In the genomic region with DNA sequence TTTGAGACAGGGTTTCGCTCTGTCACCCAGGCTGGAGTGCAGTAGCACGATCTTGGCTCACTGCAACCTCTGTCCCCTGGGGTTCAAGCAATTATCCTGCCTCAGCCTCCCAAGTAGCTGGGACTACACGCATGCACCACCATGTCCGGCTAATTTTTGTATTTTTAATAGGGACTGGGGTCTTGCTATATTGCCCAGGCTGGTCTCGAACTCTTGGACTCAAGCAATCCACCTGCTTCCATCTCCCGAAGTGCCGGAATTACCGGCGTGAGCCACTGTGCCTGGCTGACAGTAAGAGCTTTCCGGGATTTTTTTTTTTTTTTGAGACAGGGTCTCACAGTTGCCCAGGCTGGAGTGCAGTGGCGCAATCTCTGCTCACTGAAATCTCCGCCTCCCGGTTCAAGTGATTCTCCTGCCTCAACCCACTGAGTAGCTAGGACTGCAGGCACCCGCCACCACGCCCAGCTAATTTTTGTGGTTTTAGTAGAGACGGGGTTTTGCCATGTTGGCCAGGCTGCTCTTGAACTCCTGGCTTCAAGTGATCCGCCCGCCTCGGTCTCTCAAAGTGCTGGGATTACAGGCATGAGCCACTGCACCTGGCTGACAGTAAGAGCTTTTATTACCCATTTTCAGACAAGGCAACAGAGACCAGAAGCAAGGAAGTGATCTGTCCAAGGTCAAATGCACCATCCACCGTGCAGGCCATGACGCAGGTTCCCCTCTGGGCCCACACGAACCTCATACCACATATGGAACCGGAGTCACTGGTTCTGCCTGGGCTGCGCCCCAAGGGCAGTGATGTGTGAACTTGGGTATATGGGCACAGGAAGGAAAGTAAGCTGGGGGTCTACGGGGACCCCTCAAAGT, we compare ENCODE assay signal across 11 cellular contexts. TPM values are rescaled to one million over a fixed set of nuclear protein-coding genes. Genes with fewer than 3 reads are reported as not detected.
DNase-seq lines count a peak whose midpoint lies in the region; ATAC-seq and TF ChIP-seq lines count a peak whose summit lies in the region.
"Had no signal": no experiment of that assay in that cellular context is flagged by ENCODE, and none has a peak within 500 bp of the region (broad histone marks: within the 10 kb centered on the region; RNA-seq: fewer than 3 reads in every experiment).

No MANE protein-coding gene starts in this region.

- no peaks in the 10 kb centered on the region for H4K20me1 ChIP-seq in SU-DHL-6 (ENCODE audit: low read depth, low read length)

- DNase-seq in activated effector memory CD4-positive, alpha-beta T cell treated with anti-CD3 and anti-CD28 coated beads, Interleukin-2, amount 50 U/mL, for 16 hours, result peak; percentile 72
- DNase-seq in activated effector memory CD4-positive, alpha-beta T cell treated with Interleukin-2 at 50 U/mL for 16 hours, result no peak
- peak; percentile 4 for DNase-seq in epidermal melanocyte (ENCODE audit: insufficient read length, low spot score)
- DNase-seq in stomach, result no peak
- DNase-seq in GM10266 (ENCODE audit: extremely low spot score), result no peak
- no peak for DNase-seq in GM10248 (ENCODE audit: extremely low spot score)
- DNase-seq: PC-3 had no signal

- H3F3A ChIP-seq in SU-DHL-6 (ENCODE audit: insufficient read depth), result peaks cover 28% of the 10 kb centered on the region

- H3K4me1 ChIP-seq in stomach, result peaks cover 16 to 36% (median 22%) of the 10 kb centered on the region in 4 donors

- H3K9me3 ChIP-seq in SU-DHL-6 (ENCODE audit: insufficient read depth, low read length) (no peaks in the 10 kb centered on the region), stomach (no peaks in the 10 kb centered on the region)

- no peak for TF ChIP-seq POLR2A in stomach (IDR thresholded peaks at IDR 0.05)

- no peaks in the 10 kb centered on the region for H3K79me2 ChIP-seq in SU-DHL-6 (ENCODE audit: insufficient read depth, low read length)

- POLR2A ChIA-PET in GM10248 (lab: Yijun Ruan, JAX), result no interaction called here

- H3K36me3 ChIP-seq in SU-DHL-6 (ENCODE audit: low read length) (no peaks in the 10 kb centered on the region), stomach (peaks cover 4 to 59% (median 51%) of the 10 kb centered on the region in 4 donors)

- H3K4me3 ChIP-seq in SU-DHL-6 (ENCODE audit: insufficient read depth, low read length, poor library complexity, severe bottlenecking), result no peak overlapping the region
- no peak overlapping the region for H3K4me3 ChIP-seq in stomach

- H3K9ac ChIP-seq in SU-DHL-6 (ENCODE audit: low read length), result peak overlapping the region; percentile 63

- intact Hi-C loops in stomach (cut with DNase I; ENCODE audit: low total_unique reads), result no loop called here

- ATAC-seq in HG03025 (IDR thresholded peaks at IDR 0.05; ENCODE audit: low FRiP score, unreplicated experiment), result no peak
- ATAC-seq: PC-3 had no signal

- H3K9me2 ChIP-seq in SU-DHL-6 (replicated peaks; ENCODE audit: insufficient read depth, low read length), result no peaks in the 10 kb centered on the region

- WGBS in stomach, 5 donors, result 86 to 91% (median 88%) methylated on average over 22 to 25 of the region's 25 CpGs

- CTCF ChIA-PET in GM10248 (lab: Yijun Ruan, JAX), result interaction anchor here (1.2 to 2.3 kb wide), 4 partner anchors 12 to 707 kb away, joined by 3 to 9 read pairs (median 3); no protein-coding TSS in a partner anchor

- peak overlapping the region; percentile 62 for H3K4me2 ChIP-seq in SU-DHL-6 (ENCODE audit: low read depth, low read length, poor library complexity, severe bottlenecking)

- H3K27me3 ChIP-seq in SU-DHL-6 (ENCODE audit: low read length) (no peaks in the 10 kb centered on the region), stomach (no peaks in the 10 kb centered on the region)

- TF ChIP-seq EP300 in stomach (IDR thresholded peaks at IDR 0.05), result no peak

- TF ChIP-seq CTCF in SU-DHL-6 (IDR thresholded peaks at IDR 0.05; ENCODE audit: insufficient read depth, low read length, poor library complexity, severe bottlenecking) (no peak), stomach (IDR thresholded peaks at IDR 0.05) (no peak), GM10266 (IDR thresholded peaks at IDR 0.05; ENCODE audit: control insufficient read depth, insufficient read depth, low read depth, missing control alignments) (no peak), GM10248 (IDR thresholded peaks at IDR 0.05; ENCODE audit: control extremely low read depth, extremely low read depth, low read depth, missing control alignments) (no peak)

- H2AFZ ChIP-seq in SU-DHL-6 (ENCODE audit: low read depth, low read length, severe bottlenecking), result peak overlapping the region; percentile 3

- H3K27ac ChIP-seq in SU-DHL-6 (ENCODE audit: low read depth, low read length) (peak overlapping the region; percentile 92), stomach (peak overlapping the region in 4 of 5 donors; percentile 80 to 92 (median 87))

RNA-seq across cellular contexts. Expression of a gene that starts 21.0 kb away (rescaled TPM):
- 10 to 100 TPM in 1 of 5 donors, 1 to 10 TPM in 3, under 1 TPM in 1; 0.58 to 27.2 (median 2.6) TPM for total RNA-seq in stomach
- 1 to 10 TPM; 3.1 to 6.0 (median 3.6) TPM for polyA plus RNA-seq in stomach

RNA-seq across cellular contexts. Expression of a gene that starts 32.8 kb away (rescaled TPM):
- total RNA-seq in stomach, result 10 to 100 TPM in 2 of 5 donors, 1 to 10 TPM in 3; 7.1 to 37.3 (median 9.8) TPM
- 10 to 100 TPM; 21.2 to 32.9 (median 31.3) TPM for polyA plus RNA-seq in stomach

RNA-seq across cellular contexts. Expression of a gene that starts 42.8 kb away (rescaled TPM):
- total RNA-seq in stomach, result not detected
- not detected for polyA plus RNA-seq in stomach
- total RNA-seq: fibroblast of lung, PC-3 had no signal
- polyA plus RNA-seq: fibroblast of lung, neural cell had no signal

RNA-seq across cellular contexts. Expression of a gene that starts 46.5 kb away (rescaled TPM):
- 10 to 100 TPM in 1 of 5 donors, 1 to 10 TPM in 2, not detected in 2; 2.3 to 11.1 (median 4.0) TPM for total RNA-seq in stomach
- polyA plus RNA-seq in stomach, result 1 to 10 TPM; 1.1 to 2.6 (median 1.5) TPM

RNA-seq across cellular contexts. Expression of a gene that starts 46.9 kb away (rescaled TPM):
- total RNA-seq in stomach, result not detected
- polyA plus RNA-seq in stomach, result 1 to 10 TPM in 2 of 3 donors, under 1 TPM in 1; 0.92 to 3.4 (median 1.3) TPM
- total RNA-seq: PC-3 had no signal
- polyA plus RNA-seq: neural cell had no signal

Comparison
In these comparisons a context has a peak if more than half of its experiments do, and no peak if none do; other contexts are left out.
1. DNase-seq: peak in activated effector memory CD4-positive, alpha-beta T cell treated with anti-CD3 and anti-CD28 coated beads, Interleukin-2, amount 50 U/mL, for 16 hours (single experiment) and epidermal melanocyte (single experiment); none in activated effector memory CD4-positive, alpha-beta T cell treated with Interleukin-2 at 50 U/mL for 16 hours (single experiment), stomach (single experiment), GM10266 (single experiment) and GM10248 (single experiment).